20 cellular contexts compared by ENCODE assay signal in the genomic region with DNA sequence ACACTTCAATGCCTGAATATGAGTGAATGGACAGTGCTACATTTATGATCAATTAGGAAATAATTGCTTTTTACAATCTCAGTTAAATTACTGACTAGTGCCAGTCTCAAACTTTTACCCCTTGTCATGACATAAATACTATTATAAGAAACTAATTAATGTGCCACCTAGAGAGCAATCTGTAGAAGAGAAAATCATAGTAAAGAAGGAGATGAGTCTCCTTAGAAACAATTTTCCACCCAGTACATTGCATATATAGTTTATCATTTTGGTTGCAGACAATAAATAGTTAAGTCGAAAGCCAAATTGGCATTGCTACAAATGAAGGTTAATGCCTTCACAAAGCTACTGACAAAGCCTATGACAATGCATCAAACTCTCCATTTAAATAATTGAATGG.
"Had no signal": no experiment of that assay in that cellular context is flagged by ENCODE, and none has a peak within 500 bp of the region (broad histone marks: within the 10 kb centered on the region; RNA-seq: fewer than 3 reads in every experiment).

No MANE protein-coding gene starts in this region.

- H3K27me3 Mint-ChIP-seq: activated naive CD4-positive, alpha-beta T cell treated with anti-CD3 and anti-CD28 coated beads, Interleukin-2, amount 50 U/mL, for 24 hours; brain; dendritic cell treated with granulocyte-macrophage colony-stimulating factor and Interleukin-4, amounts not matched to agents 40 ng/mL and 50 ng/mL, for 4 days; naive thymus-derived CD4-positive, alpha-beta T cell had no signal

- H3K9me3 Mint-ChIP-seq: activated naive CD4-positive, alpha-beta T cell treated with anti-CD3 and anti-CD28 coated beads, Interleukin-2, amount 50 U/mL, for 24 hours; brain; dendritic cell treated with granulocyte-macrophage colony-stimulating factor and Interleukin-4, amounts not matched to agents 40 ng/mL and 50 ng/mL, for 4 days had no signal

- H3K27me3 ChIP-seq: sigmoid colon, suprapubic skin, upper lobe of left lung had no signal

- H3K4me1 Mint-ChIP-seq: activated naive CD4-positive, alpha-beta T cell treated with anti-CD3 and anti-CD28 coated beads, Interleukin-2, amount 50 U/mL, for 24 hours; brain; naive thymus-derived CD4-positive, alpha-beta T cell had no signal

- H3K36me3 Mint-ChIP-seq: activated naive CD4-positive, alpha-beta T cell treated with anti-CD3 and anti-CD28 coated beads, Interleukin-2, amount 50 U/mL, for 24 hours; brain; naive thymus-derived CD4-positive, alpha-beta T cell had no signal

- H3K27ac ChIP-seq: psoas muscle, sigmoid colon, suprapubic skin, upper lobe of left lung had no signal

- H3K4me3 ChIP-seq: lung, psoas muscle, sigmoid colon, suprapubic skin, upper lobe of left lung had no signal

- H3K4me3 Mint-ChIP-seq: activated naive CD4-positive, alpha-beta T cell treated with anti-CD3 and anti-CD28 coated beads, Interleukin-2, amount 50 U/mL, for 24 hours; brain; dendritic cell treated with granulocyte-macrophage colony-stimulating factor and Interleukin-4, amounts not matched to agents 40 ng/mL and 50 ng/mL, for 4 days; naive thymus-derived CD4-positive, alpha-beta T cell had no signal

- H3K4me1 ChIP-seq: psoas muscle, sigmoid colon, suprapubic skin, upper lobe of left lung had no signal

- H3K27ac Mint-ChIP-seq: activated naive CD4-positive, alpha-beta T cell treated with anti-CD3 and anti-CD28 coated beads, Interleukin-2, amount 50 U/mL, for 24 hours; brain; dendritic cell treated with granulocyte-macrophage colony-stimulating factor and Interleukin-4, amounts not matched to agents 40 ng/mL and 50 ng/mL, for 4 days had no signal

- H3K9me3 ChIP-seq: psoas muscle, sigmoid colon, suprapubic skin, upper lobe of left lung had no signal

- DNase-seq: activated CD4-positive, alpha-beta T cell treated with anti-CD3 and anti-CD28 coated beads, Interleukin-2, amount 50 U/mL, for 1 hour; activated CD4-positive, CD25-positive, alpha-beta regulatory T cell; amniotic stem cell; foreskin melanocyte; head of caudate nucleus; left colon; midbrain; naive thymus-derived CD4-positive, alpha-beta T cell; psoas muscle; sigmoid colon; stimulated activated CD4-positive, alpha-beta T cell treated with anti-CD3 and anti-CD28 coated beads, Interleukin-12 subunit alpha, Interleukin-12 subunit beta, amount 100 ng/mL, for 4 hours; stimulated activated CD4-positive, alpha-beta T cell treated with anti-CD3 and anti-CD28 coated beads, Interleukin-2, amount 100 ng/mL, for 48 hours; stimulated activated naive CD8-positive, alpha-beta T cell treated with anti-CD3 and anti-CD28 coated beads, Interleukin-15, Interleukin-2, amounts not matched to agents 100 U/mL and 50 U/mL, for 24 hours; T-helper 2 cell; upper lobe of left lung had no signal

- H3K36me3 ChIP-seq: sigmoid colon, suprapubic skin, upper lobe of left lung had no signal
